ENCODE assay signal across 20 cellular contexts in genomic region chr19:44866672-44867071, GRCh38. TPM values are rescaled to one million over a fixed set of nuclear protein-coding genes. Genes with fewer than 3 reads are reported as not detected.
"Had no signal": no experiment of that assay in that cellular context is flagged by ENCODE, and none has a peak within 500 bp of the region (broad histone marks: within the 10 kb centered on the region; RNA-seq: fewer than 3 reads in every experiment).

No MANE protein-coding gene starts in this region.

- H3K27ac Mint-ChIP-seq: activated B cell treated with CpG ODN at 0.5 μM for 24 hours; activated CD8-positive, alpha-beta T cell treated with anti-CD3 and anti-CD28 coated beads for 36 hours; activated naive CD8-positive, alpha-beta T cell; neural progenitor cell had no signal

- H3K9me3 Mint-ChIP-seq: activated B cell treated with CpG ODN at 0.5 μM for 24 hours; activated CD8-positive, alpha-beta T cell treated with anti-CD3 and anti-CD28 coated beads for 36 hours; mesothelial cell of epicardium; neural progenitor cell had no signal

- DNase-seq: activated B cell treated with CpG ODN at 0.5 μM for 24 hours; activated CD4-positive, alpha-beta T cell treated with anti-CD3 and anti-CD28 coated beads for 48 hours; activated CD8-positive, alpha-beta T cell treated with anti-CD3 and anti-CD28 coated beads for 36 hours; activated effector memory CD4-positive, alpha-beta T cell treated with anti-CD3 and anti-CD28 coated beads, Interleukin-2, amount 50 U/mL, for 16 hours; activated T-cell treated with anti-CD3 and anti-CD28 coated beads, Interleukin-2, amount 50 U/mL, for 48 hours; amniotic stem cell; body of pancreas; caudate nucleus; foreskin melanocyte; left cardiac atrium; retina; stimulated activated CD4-positive, alpha-beta T cell treated with anti-CD3 and anti-CD28 coated beads, Interleukin-4, amount 100 ng/mL, for 24 hours; stimulated activated naive CD4-positive, alpha-beta T cell treated with Interleukin-2 at 50 U/mL for 16 hours had no signal

- H3K36me3 Mint-ChIP-seq: activated naive CD8-positive, alpha-beta T cell had no signal

- H3K27ac ChIP-seq: body of pancreas, neural progenitor cell, upper lobe of left lung had no signal

- H3K9ac ChIP-seq: neural progenitor cell, parathyroid adenoma had no signal

- H3K4me1 Mint-ChIP-seq: activated B cell treated with CpG ODN at 0.5 μM for 24 hours, neural progenitor cell had no signal

- H3K4me2 ChIP-seq: neural progenitor cell had no signal

- H3K27me3 Mint-ChIP-seq: activated CD8-positive, alpha-beta T cell treated with anti-CD3 and anti-CD28 coated beads for 36 hours had no signal

- H3K27me3 ChIP-seq: body of pancreas, heart left ventricle, neural progenitor cell, upper lobe of left lung had no signal

- ATAC-seq: activated CD8-positive, alpha-beta T cell treated with anti-CD3 and anti-CD28 coated beads for 36 hours; body of pancreas; heart left ventricle; left cardiac atrium had no signal

- H3K9me3 ChIP-seq: body of pancreas, heart left ventricle, upper lobe of left lung had no signal

- H2AFZ ChIP-seq: neural progenitor cell, parathyroid adenoma had no signal

- H3K4me3 Mint-ChIP-seq: activated B cell treated with CpG ODN at 0.5 μM for 24 hours; activated CD8-positive, alpha-beta T cell treated with anti-CD3 and anti-CD28 coated beads for 36 hours; activated naive CD8-positive, alpha-beta T cell; mesothelial cell of epicardium; neural progenitor cell had no signal

- H3K4me1 ChIP-seq: body of pancreas, neural progenitor cell, parathyroid adenoma had no signal

- H3K36me3 ChIP-seq: neural progenitor cell had no signal

- H3K4me3 ChIP-seq: body of pancreas, heart left ventricle, lung, neural progenitor cell, upper lobe of left lung had no signal

RNA-seq across cellular contexts. Expression of gene APOE, which starts 38.9 kb away (rescaled TPM):
- total RNA-seq: activated B cell treated with CpG ODN at 0.5 μM for 24 hours had no signal

RNA-seq across cellular contexts. Expression of gene BCAM, which starts 57.8 kb away (rescaled TPM):
- total RNA-seq: activated B cell treated with CpG ODN at 0.5 μM for 24 hours; activated CD8-positive, alpha-beta T cell treated with anti-CD3 and anti-CD28 coated beads for 36 hours had no signal
